In genomic region chr12:96238336-96239031, GRCh38 we compare ENCODE assay signal across 9 cellular contexts. TPM values are rescaled to one million over a fixed set of nuclear protein-coding genes. Genes with fewer than 3 reads are reported as not detected.
DNase-seq lines count a peak whose midpoint lies in the region; ATAC-seq and TF ChIP-seq lines count a peak whose summit lies in the region.
"Had no signal": no experiment of that assay in that cellular context is flagged by ENCODE, and none has a peak within 500 bp of the region (broad histone marks: within the 10 kb centered on the region; RNA-seq: fewer than 3 reads in every experiment).

No MANE protein-coding gene starts in this region.

- DNase-seq in CD8-positive, alpha-beta T cell: no peak
- DNase-seq in activated CD4-positive, alpha-beta memory T cell treated with anti-CD3 and anti-CD28 coated beads for 36 hours: no peak
- no peak for DNase-seq in gastrocnemius medialis
- DNase-seq in NCI-H1092 (lab: John Stamatoyannopoulos, UW): no peak
- DNase-seq: DMS53 had no signal

- H3K36me3 ChIP-seq in CD8-positive, alpha-beta T cell (ENCODE audit: insufficient read depth, low read length): no peaks in the 10 kb centered on the region
- no peaks in the 10 kb centered on the region for H3K36me3 ChIP-seq in gastroesophageal sphincter
- no peaks in the 10 kb centered on the region for H3K36me3 ChIP-seq in gastrocnemius medialis

- TF ChIP-seq EP300 in gastroesophageal sphincter (IDR thresholded peaks at IDR 0.05): no peak

- peaks cover 73% of the 10 kb centered on the region for H3K4me1 Mint-ChIP-seq in CD8-positive, alpha-beta T cell (ENCODE audit: low read depth)
- peaks cover 86% of the 10 kb centered on the region for H3K4me1 Mint-ChIP-seq in activated CD4-positive, alpha-beta memory T cell treated with anti-CD3 and anti-CD28 coated beads for 36 hours (ENCODE audit: low read depth)

- H3K27ac ChIP-seq in CD8-positive, alpha-beta T cell (ENCODE audit: low read depth, low read length): no peak overlapping the region
- H3K27ac ChIP-seq in gastroesophageal sphincter: peak overlapping the region; percentile 81 to 95 (median 94)
- H3K27ac ChIP-seq in gastrocnemius medialis: peak overlapping the region in 3 of 4 donors; percentile 60 to 69 (median 69)

- H3K27ac Mint-ChIP-seq in CD8-positive, alpha-beta T cell: peak overlapping the region; percentile 64
- H3K27ac Mint-ChIP-seq in activated CD4-positive, alpha-beta memory T cell treated with anti-CD3 and anti-CD28 coated beads for 36 hours: peak overlapping the region; percentile 66

- no peaks in the 10 kb centered on the region for H3K9me3 ChIP-seq in CD8-positive, alpha-beta T cell (ENCODE audit: low read length)
- no peaks in the 10 kb centered on the region for H3K9me3 ChIP-seq in gastroesophageal sphincter
- no peaks in the 10 kb centered on the region for H3K9me3 ChIP-seq in gastrocnemius medialis

- no peak for ATAC-seq in CD8-positive, alpha-beta T cell
- ATAC-seq in gastroesophageal sphincter: no peak
- no peak for ATAC-seq in gastrocnemius medialis
- ATAC-seq in HG03139 (IDR thresholded peaks at IDR 0.05; ENCODE audit: unreplicated experiment): no peak
- no peak for ATAC-seq in HG03354 (IDR thresholded peaks at IDR 0.05; ENCODE audit: poor library complexity, severe bottlenecking, unreplicated experiment)
- ATAC-seq in HG02852 (IDR thresholded peaks at IDR 0.05; ENCODE audit: unreplicated experiment): no peak

- TF ChIP-seq POLR2A in gastroesophageal sphincter (IDR thresholded peaks at IDR 0.05) (no peak), gastrocnemius medialis (IDR thresholded peaks at IDR 0.05) (no peak)

- H3K4me3 Mint-ChIP-seq in CD8-positive, alpha-beta T cell: peak overlapping the region; percentile 10
- H3K4me3 Mint-ChIP-seq in activated CD4-positive, alpha-beta memory T cell treated with anti-CD3 and anti-CD28 coated beads for 36 hours: no peak overlapping the region

- no peaks in the 10 kb centered on the region for H3K27me3 ChIP-seq in CD8-positive, alpha-beta T cell (ENCODE audit: insufficient read depth, low read length)
- H3K27me3 ChIP-seq in gastroesophageal sphincter (no peaks in the 10 kb centered on the region), gastrocnemius medialis (peaks cover 9 to 15% (median 13%) of the 10 kb centered on the region in 3 donors)

- peaks cover 17% of the 10 kb centered on the region for H3K36me3 Mint-ChIP-seq in CD8-positive, alpha-beta T cell
- H3K36me3 Mint-ChIP-seq in activated CD4-positive, alpha-beta memory T cell treated with anti-CD3 and anti-CD28 coated beads for 36 hours: peaks cover 21% of the 10 kb centered on the region

- no peaks in the 10 kb centered on the region for H3K27me3 Mint-ChIP-seq in CD8-positive, alpha-beta T cell (ENCODE audit: low read depth)
- no peaks in the 10 kb centered on the region for H3K27me3 Mint-ChIP-seq in activated CD4-positive, alpha-beta memory T cell treated with anti-CD3 and anti-CD28 coated beads for 36 hours

- intact Hi-C loops in CD8-positive, alpha-beta T cell (cut with DNase I, micrococcal nuclease): no loop called here
- intact Hi-C loops in activated CD4-positive, alpha-beta memory T cell treated with anti-CD3 and anti-CD28 coated beads for 36 hours (cut with micrococcal nuclease): no loop called here
- intact Hi-C loops in gastrocnemius medialis (cut with DNase I; ENCODE audit: low total_unique reads): loop anchor here (10.0 kb wide), 1 partner anchor 384 kb away; the partner anchor contains the start of gene SNRPF

- H3K4me3 ChIP-seq in CD8-positive, alpha-beta T cell (ENCODE audit: low read depth, low read length): no peak overlapping the region
- H3K4me3 ChIP-seq in gastroesophageal sphincter: no peak overlapping the region
- no peak overlapping the region for H3K4me3 ChIP-seq in gastrocnemius medialis

- POLR2A ChIA-PET in CD8-positive, alpha-beta T cell (lab: Charles Lee): no interaction called here
- POLR2A ChIA-PET in activated CD4-positive, alpha-beta memory T cell treated with anti-CD3 and anti-CD28 coated beads for 36 hours (lab: Charles Lee): interaction anchor here (0.7 to 2.0 kb wide), 5 partner anchors 17 to 238 kb away, joined by 3 to 6 read pairs (median 3); no protein-coding TSS in a partner anchor

- 11 to 19% methylated on average over 3 to 6 of the region's 13 CpGs for WGBS in gastroesophageal sphincter (ENCODE audit: low coverage in 1 of 2), 2 donors

- TF ChIP-seq CTCF in CD8-positive, alpha-beta T cell (IDR thresholded peaks at IDR 0.05): no peak
- TF ChIP-seq CTCF in gastroesophageal sphincter (IDR thresholded peaks at IDR 0.05): no peak
- TF ChIP-seq CTCF in gastrocnemius medialis (IDR thresholded peaks at IDR 0.05 in 4 of 5, conservative IDR thresholded peaks at IDR 0.05 in 1 of 5): no peak

- no peaks in the 10 kb centered on the region for H3K9me3 Mint-ChIP-seq in CD8-positive, alpha-beta T cell
- no peaks in the 10 kb centered on the region for H3K9me3 Mint-ChIP-seq in activated CD4-positive, alpha-beta memory T cell treated with anti-CD3 and anti-CD28 coated beads for 36 hours

- peaks cover 54% of the 10 kb centered on the region for H3K4me1 ChIP-seq in CD8-positive, alpha-beta T cell (ENCODE audit: insufficient read depth, low read length)
- H3K4me1 ChIP-seq in gastroesophageal sphincter (peaks cover 53 to 95% (median 80%) of the 10 kb centered on the region in 3 donors), gastrocnemius medialis (peaks cover 40 to 61% of the 10 kb centered on the region in 2 donors)

- in situ Hi-C loops in gastrocnemius medialis (cut with MboI; ENCODE audit: low sequenced_read_pairs in 4 of 4): no loop called here

- CTCF ChIA-PET in CD8-positive, alpha-beta T cell (lab: Charles Lee): interaction anchor here (1.1 to 2.5 kb wide), 3 partner anchors 23 to 169 kb away, joined by 3 to 12 read pairs (median 4); no protein-coding TSS in a partner anchor
- CTCF ChIA-PET in activated CD4-positive, alpha-beta memory T cell treated with anti-CD3 and anti-CD28 coated beads for 36 hours (lab: Charles Lee): interaction anchor here (1.2 to 1.8 kb wide), 3 partner anchors 22 to 177 kb away, joined by 4 to 8 read pairs (median 6); no protein-coding TSS in a partner anchor

RNA-seq across cellular contexts. Expression of gene ELK3, which starts 44.3 kb away (rescaled TPM):
- 10 to 100 TPM; 11.2 to 11.6 TPM for total RNA-seq in CD8-positive, alpha-beta T cell
- total RNA-seq in activated CD4-positive, alpha-beta memory T cell treated with anti-CD3 and anti-CD28 coated beads for 36 hours: 10 to 100 TPM; 23.9 to 24.1 TPM
- 10 to 100 TPM; 10.1 to 25.3 (median 23.4) TPM for total RNA-seq in gastroesophageal sphincter
- 1 to 10 TPM; 3.7 to 6.6 (median 4.9) TPM for total RNA-seq in gastrocnemius medialis
